In genomic region chr18:26553943-26554342, GRCh38 we compare ENCODE assay signal across 7 cellular contexts.
"Had no signal": no experiment of that assay in that cellular context is flagged by ENCODE, and none has a peak within 500 bp of the region (broad histone marks: within the 10 kb centered on the region; RNA-seq: fewer than 3 reads in every experiment).

No MANE protein-coding gene starts in this region.

- ATAC-seq: HCT116 had no signal

- H3K4me3 ChIP-seq: HAP-1 had no signal

- H3K27ac ChIP-seq: KMS-11 had no signal

- H3K9me3 ChIP-seq: HAP-1 had no signal

- H3K36me3 ChIP-seq: HAP-1 had no signal

- H3K4me2 ChIP-seq: KMS-11 had no signal

- DNase-seq: GOT3, H7, IMR-90, KBM-7 had no signal
